ENCODE assay signal across 1 cellular context in the genomic region with DNA sequence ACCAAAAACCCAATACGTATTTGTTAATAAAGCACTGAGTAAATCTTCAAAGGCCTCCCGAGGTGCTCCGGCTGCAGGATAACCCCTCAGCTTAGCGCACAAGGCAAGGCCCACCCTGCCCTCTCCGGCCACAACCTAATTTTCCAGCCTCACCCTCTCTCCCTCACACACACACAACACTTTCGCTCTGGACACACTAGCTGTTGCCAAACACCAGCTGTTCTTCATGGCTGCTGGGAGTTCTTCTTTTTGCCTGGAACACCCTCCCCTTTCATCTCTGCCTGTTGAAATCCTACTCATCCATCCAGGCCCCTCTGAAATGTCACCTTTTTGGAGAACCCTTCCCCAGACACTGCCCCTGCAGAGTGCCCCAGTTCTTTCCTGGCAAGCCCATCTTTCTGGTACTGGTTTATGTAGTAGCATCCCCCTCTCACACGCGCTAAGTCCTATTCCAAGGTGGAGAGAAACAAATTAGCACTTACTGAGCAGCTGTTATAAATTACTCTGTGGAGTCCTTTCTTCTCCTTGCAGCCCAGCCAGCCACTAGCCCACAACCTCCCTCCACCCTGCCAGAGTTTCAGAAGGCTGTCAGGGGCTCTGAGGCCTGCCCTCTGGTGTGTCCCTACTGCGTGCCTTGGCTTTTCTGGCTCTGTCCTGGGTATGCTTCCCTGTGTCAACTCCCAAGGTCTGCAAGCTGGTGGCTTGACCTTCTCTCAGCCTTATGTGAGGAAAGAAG.
TF ChIP-seq lines count a peak whose summit lies in the region.

No MANE protein-coding gene starts in this region.

TF ChIP-seq in IMR-90, 13 proteins besides CTCF, POLR2A, EP300 and RAD21:
- TF ChIP-seq NFE2L2 (IDR thresholded peaks at IDR 0.05; ENCODE audit: low read depth, low read length) (no peak), BHLHE40 (IDR thresholded peaks at IDR 0.05; ENCODE audit: low read depth, low read length) (no peak), RCOR1 (IDR thresholded peaks at IDR 0.05; ENCODE audit: insufficient replicate concordance, low read length) (no peak), MAZ (IDR thresholded peaks at IDR 0.05; ENCODE audit: borderline replicate concordance, low read depth, low read length) (no peak), MXI1 (IDR thresholded peaks at IDR 0.05; ENCODE audit: borderline replicate concordance, low read depth, low read length) (no peak), CEBPB (IDR thresholded peaks at IDR 0.05; ENCODE audit: low read depth, low read length) (no peak), MAFK (IDR thresholded peaks at IDR 0.05; ENCODE audit: low read depth, low read length) (no peak), CHD1 (IDR thresholded peaks at IDR 0.05; ENCODE audit: low read depth, low read length) (no peak), SMC3 (IDR thresholded peaks at IDR 0.05; ENCODE audit: low read depth, low read length) (no peak)
- TF ChIP-seq, protein P1, sequence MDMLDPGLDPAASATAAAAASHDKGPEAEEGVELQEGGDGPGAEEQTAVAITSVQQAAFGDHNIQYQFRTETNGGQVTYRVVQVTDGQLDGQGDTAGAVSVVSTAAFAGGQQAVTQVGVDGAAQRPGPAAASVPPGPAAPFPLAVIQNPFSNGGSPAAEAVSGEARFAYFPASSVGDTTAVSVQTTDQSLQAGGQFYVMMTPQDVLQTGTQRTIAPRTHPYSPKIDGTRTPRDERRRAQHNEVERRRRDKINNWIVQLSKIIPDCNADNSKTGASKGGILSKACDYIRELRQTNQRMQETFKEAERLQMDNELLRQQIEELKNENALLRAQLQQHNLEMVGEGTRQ (IDR thresholded peaks at IDR 0.05; ENCODE audit: low read depth, low read length), result no peak
- TF ChIP-seq, protein P2, sequence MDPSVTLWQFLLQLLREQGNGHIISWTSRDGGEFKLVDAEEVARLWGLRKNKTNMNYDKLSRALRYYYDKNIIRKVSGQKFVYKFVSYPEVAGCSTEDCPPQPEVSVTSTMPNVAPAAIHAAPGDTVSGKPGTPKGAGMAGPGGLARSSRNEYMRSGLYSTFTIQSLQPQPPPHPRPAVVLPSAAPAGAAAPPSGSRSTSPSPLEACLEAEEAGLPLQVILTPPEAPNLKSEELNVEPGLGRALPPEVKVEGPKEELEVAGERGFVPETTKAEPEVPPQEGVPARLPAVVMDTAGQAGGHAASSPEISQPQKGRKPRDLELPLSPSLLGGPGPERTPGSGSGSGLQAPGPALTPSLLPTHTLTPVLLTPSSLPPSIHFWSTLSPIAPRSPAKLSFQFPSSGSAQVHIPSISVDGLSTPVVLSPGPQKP (IDR thresholded peaks at IDR 0.05; ENCODE audit: borderline replicate concordance, low read depth, low read length), result no peak
TF ChIP-seq in IMR-90: peak in this region for 0.
